1 cellular context compared by ENCODE assay signal in genomic region chr5:56358703-56359428, GRCh38.
A peak's percentile ranks its signal among the peaks of the same experiment; 100 is the strongest.
TF ChIP-seq lines count a peak whose summit lies in the region.

No MANE protein-coding gene starts in this region.

TF ChIP-seq in HepG2, 621 proteins besides CTCF, POLR2A, EP300 and RAD21 (continued from another document and continues in another):
- TF ChIP-seq ZNF362 (CRISPR knock-in tag; IDR thresholded peaks at IDR 0.05; ENCODE audit: borderline replicate concordance) (peak; percentile 81), ARNT2 (CRISPR knock-in tag; IDR thresholded peaks at IDR 0.05; ENCODE audit: low read depth) (no peak), ZNF207 (IDR thresholded peaks at IDR 0.05; ENCODE audit: borderline replicate concordance) (no peak), STAT5B (CRISPR knock-in tag; IDR thresholded peaks at IDR 0.05) (no peak), ZNF605 (CRISPR knock-in tag; IDR thresholded peaks at IDR 0.05) (no peak; the same call in 1 of the 2 replicates), HNF1B (CRISPR knock-in tag; IDR thresholded peaks at IDR 0.05) (peak; percentile 66; the same call in 1 of the 2 replicates), MAFK (conservative IDR thresholded peaks at IDR 0.05 in 1 of 2, IDR thresholded peaks at IDR 0.05 in 1 of 2; ENCODE audit: low read length in 2 of 2) (peak; percentile 77 to 86), ZNF335 (CRISPR knock-in tag; IDR thresholded peaks at IDR 0.05) (peak; percentile 53; the same call in 1 of the 2 replicates), GZF1 (CRISPR knock-in tag; IDR thresholded peaks at IDR 0.05) (0 out of 2 replicates have a peak, but pooled peaks have one; percentile 25), ZKSCAN1 (IDR thresholded peaks at IDR 0.05; ENCODE audit: low read length) (no peak), REL (CRISPR knock-in tag; conservative IDR thresholded peaks at IDR 0.05) (0 out of 2 replicates have a peak, but pooled peaks have one; percentile 40), HNRNPUL1 (IDR thresholded peaks at IDR 0.05; ENCODE audit: low read depth, low read length) (no peak), PITX1 (CRISPR knock-in tag; IDR thresholded peaks at IDR 0.05) (peak; percentile 75), ZMAT3 (CRISPR knock-in tag; conservative IDR thresholded peaks at IDR 0.05) (no peak), IRF1 (CRISPR knock-in tag; IDR thresholded peaks at IDR 0.05; ENCODE audit: low read depth) (peak; percentile 67; the same call in 1 of the 2 replicates), CCAR2 (optimal IDR thresholded peaks at IDR 0.05; ENCODE audit: low read depth, low read length) (no peak), ERF (CRISPR knock-in tag; IDR thresholded peaks at IDR 0.05) (peak; percentile 56; the same call in 1 of the 2 replicates), ZNF251 (CRISPR knock-in tag; IDR thresholded peaks at IDR 0.05) (no peak), SMYD3 (CRISPR knock-in tag; IDR thresholded peaks at IDR 0.05) (peak; percentile 60; the same call in 1 of the 2 replicates), ZNF775 (CRISPR knock-in tag; IDR thresholded peaks at IDR 0.05; ENCODE audit: borderline replicate concordance) (no peak), ZNF790 (CRISPR knock-in tag; IDR thresholded peaks at IDR 0.05; ENCODE audit: borderline replicate concordance) (no peak), ZNF547 (CRISPR knock-in tag; IDR thresholded peaks at IDR 0.05) (peak; percentile 44; the same call in 1 of the 2 replicates), ZNF850 (CRISPR knock-in tag; conservative IDR thresholded peaks at IDR 0.05) (no peak), ZMYM2 (CRISPR knock-in tag; IDR thresholded peaks at IDR 0.05) (peak; percentile 70; the same call in 1 of the 2 replicates), DMAP1 (CRISPR knock-in tag; IDR thresholded peaks at IDR 0.05) (peak; percentile 42; the same call in 1 of the 2 replicates), ZNF33B (CRISPR knock-in tag; IDR thresholded peaks at IDR 0.05) (no peak), ASH2L (IDR thresholded peaks at IDR 0.05; ENCODE audit: insufficient read length, low read depth, low read length) (peak; percentile 99), NKX3-1 (CRISPR knock-in tag; IDR thresholded peaks at IDR 0.05) (0 out of 2 replicates have a peak, but pooled peaks have one; percentile 24), GATA4 (IDR thresholded peaks at IDR 0.05; ENCODE audit: borderline replicate concordance, low read depth) (peak; percentile 54; the same call in 1 of the 2 replicates), POLR2AphosphoS2 (IDR thresholded peaks at IDR 0.05; ENCODE audit: low read depth, low read length) (no peak), ADNP (CRISPR knock-in tag; IDR thresholded peaks at IDR 0.05) (no peak), MIXL1 (CRISPR knock-in tag; IDR thresholded peaks at IDR 0.05) (peak; percentile 86), NR2F1 (CRISPR knock-in tag; IDR thresholded peaks at IDR 0.05) (peak; percentile 5 to 44; a peak in 3 of 4 replicates), PHB2 (IDR thresholded peaks at IDR 0.05; ENCODE audit: partially characterized antibody) (no peak), FOXJ3 (CRISPR knock-in tag; IDR thresholded peaks at IDR 0.05; ENCODE audit: borderline replicate concordance) (peak; percentile 88; the same call in 1 of the 2 replicates), AKAP8 (CRISPR knock-in tag; IDR thresholded peaks at IDR 0.05) (no peak), CAMTA2 (CRISPR knock-in tag; IDR thresholded peaks at IDR 0.05; ENCODE audit: borderline replicate concordance) (no peak), NR3C1 (CRISPR knock-in tag; IDR thresholded peaks at IDR 0.05) (no peak), ARID2 (CRISPR knock-in tag; IDR thresholded peaks at IDR 0.05; ENCODE audit: borderline replicate concordance) (no peak), SOX5 (CRISPR knock-in tag; IDR thresholded peaks at IDR 0.05; ENCODE audit: borderline replicate concordance) (peak; percentile 91; the same call in 1 of the 2 replicates), ZNF253 (CRISPR knock-in tag; IDR thresholded peaks at IDR 0.05; ENCODE audit: borderline replicate concordance) (no peak), GATAD2A (CRISPR knock-in tag; IDR thresholded peaks at IDR 0.05) (peak; percentile 87), ZNF180 (CRISPR knock-in tag; IDR thresholded peaks at IDR 0.05; ENCODE audit: borderline replicate concordance, low read depth) (no peak), RFX3 (CRISPR knock-in tag; IDR thresholded peaks at IDR 0.05) (no peak), BORCS8-MEF2B (CRISPR knock-in tag; IDR thresholded peaks at IDR 0.05) (peak; percentile 65), ZNF34 (CRISPR knock-in tag; IDR thresholded peaks at IDR 0.05; ENCODE audit: borderline replicate concordance) (no peak), JUN (CRISPR knock-in tag; IDR thresholded peaks at IDR 0.05) (peak; percentile 88), GTF3A (CRISPR knock-in tag; conservative IDR thresholded peaks at IDR 0.05) (no peak), ZZZ3 (CRISPR knock-in tag; IDR thresholded peaks at IDR 0.05; ENCODE audit: borderline replicate concordance) (no peak), TGIF2 (CRISPR knock-in tag; IDR thresholded peaks at IDR 0.05) (0 out of 2 replicates have a peak, but pooled peaks have one; percentile 31), ZBTB42 (CRISPR knock-in tag; IDR thresholded peaks at IDR 0.05) (no peak)
- TF ChIP-seq, protein P1, sequence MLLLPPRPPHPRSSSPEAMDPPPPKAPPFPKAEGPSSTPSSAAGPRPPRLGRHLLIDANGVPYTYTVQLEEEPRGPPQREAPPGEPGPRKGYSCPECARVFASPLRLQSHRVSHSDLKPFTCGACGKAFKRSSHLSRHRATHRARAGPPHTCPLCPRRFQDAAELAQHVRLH (CRISPR knock-in tag; IDR thresholded peaks at IDR 0.05; ENCODE audit: borderline replicate concordance, low read depth), result peak; percentile 68; the same call in 1 of the 2 replicates
- TF ChIP-seq, protein P2, sequence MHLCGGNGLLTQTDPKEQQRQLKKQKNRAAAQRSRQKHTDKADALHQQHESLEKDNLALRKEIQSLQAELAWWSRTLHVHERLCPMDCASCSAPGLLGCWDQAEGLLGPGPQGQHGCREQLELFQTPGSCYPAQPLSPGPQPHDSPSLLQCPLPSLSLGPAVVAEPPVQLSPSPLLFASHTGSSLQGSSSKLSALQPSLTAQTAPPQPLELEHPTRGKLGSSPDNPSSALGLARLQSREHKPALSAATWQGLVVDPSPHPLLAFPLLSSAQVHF (CRISPR knock-in tag; IDR thresholded peaks at IDR 0.05), result no peak; the same call in 1 of the 2 replicates
- TF ChIP-seq, protein P3, sequence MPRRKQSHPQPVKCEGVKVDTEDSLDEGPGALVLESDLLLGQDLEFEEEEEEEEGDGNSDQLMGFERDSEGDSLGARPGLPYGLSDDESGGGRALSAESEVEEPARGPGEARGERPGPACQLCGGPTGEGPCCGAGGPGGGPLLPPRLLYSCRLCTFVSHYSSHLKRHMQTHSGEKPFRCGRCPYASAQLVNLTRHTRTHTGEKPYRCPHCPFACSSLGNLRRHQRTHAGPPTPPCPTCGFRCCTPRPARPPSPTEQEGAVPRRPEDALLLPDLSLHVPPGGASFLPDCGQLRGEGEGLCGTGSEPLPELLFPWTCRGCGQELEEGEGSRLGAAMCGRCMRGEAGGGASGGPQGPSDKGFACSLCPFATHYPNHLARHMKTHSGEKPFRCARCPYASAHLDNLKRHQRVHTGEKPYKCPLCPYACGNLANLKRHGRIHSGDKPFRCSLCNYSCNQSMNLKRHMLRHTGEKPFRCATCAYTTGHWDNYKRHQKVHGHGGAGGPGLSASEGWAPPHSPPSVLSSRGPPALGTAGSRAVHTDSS (CRISPR knock-in tag; conservative IDR thresholded peaks at IDR 0.05), result no peak
- TF ChIP-seq, protein P4, sequence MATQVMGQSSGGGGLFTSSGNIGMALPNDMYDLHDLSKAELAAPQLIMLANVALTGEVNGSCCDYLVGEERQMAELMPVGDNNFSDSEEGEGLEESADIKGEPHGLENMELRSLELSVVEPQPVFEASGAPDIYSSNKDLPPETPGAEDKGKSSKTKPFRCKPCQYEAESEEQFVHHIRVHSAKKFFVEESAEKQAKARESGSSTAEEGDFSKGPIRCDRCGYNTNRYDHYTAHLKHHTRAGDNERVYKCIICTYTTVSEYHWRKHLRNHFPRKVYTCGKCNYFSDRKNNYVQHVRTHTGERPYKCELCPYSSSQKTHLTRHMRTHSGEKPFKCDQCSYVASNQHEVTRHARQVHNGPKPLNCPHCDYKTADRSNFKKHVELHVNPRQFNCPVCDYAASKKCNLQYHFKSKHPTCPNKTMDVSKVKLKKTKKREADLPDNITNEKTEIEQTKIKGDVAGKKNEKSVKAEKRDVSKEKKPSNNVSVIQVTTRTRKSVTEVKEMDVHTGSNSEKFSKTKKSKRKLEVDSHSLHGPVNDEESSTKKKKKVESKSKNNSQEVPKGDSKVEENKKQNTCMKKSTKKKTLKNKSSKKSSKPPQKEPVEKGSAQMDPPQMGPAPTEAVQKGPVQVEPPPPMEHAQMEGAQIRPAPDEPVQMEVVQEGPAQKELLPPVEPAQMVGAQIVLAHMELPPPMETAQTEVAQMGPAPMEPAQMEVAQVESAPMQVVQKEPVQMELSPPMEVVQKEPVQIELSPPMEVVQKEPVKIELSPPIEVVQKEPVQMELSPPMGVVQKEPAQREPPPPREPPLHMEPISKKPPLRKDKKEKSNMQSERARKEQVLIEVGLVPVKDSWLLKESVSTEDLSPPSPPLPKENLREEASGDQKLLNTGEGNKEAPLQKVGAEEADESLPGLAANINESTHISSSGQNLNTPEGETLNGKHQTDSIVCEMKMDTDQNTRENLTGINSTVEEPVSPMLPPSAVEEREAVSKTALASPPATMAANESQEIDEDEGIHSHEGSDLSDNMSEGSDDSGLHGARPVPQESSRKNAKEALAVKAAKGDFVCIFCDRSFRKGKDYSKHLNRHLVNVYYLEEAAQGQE (IDR thresholded peaks at IDR 0.05; ENCODE audit: borderline replicate concordance in 1 of 2, low read depth in 1 of 2, low read length in 2 of 2), result peak in 1 of 2 experiments; percentile 9; a peak in 1 of 4 replicates
- TF ChIP-seq, protein P5, sequence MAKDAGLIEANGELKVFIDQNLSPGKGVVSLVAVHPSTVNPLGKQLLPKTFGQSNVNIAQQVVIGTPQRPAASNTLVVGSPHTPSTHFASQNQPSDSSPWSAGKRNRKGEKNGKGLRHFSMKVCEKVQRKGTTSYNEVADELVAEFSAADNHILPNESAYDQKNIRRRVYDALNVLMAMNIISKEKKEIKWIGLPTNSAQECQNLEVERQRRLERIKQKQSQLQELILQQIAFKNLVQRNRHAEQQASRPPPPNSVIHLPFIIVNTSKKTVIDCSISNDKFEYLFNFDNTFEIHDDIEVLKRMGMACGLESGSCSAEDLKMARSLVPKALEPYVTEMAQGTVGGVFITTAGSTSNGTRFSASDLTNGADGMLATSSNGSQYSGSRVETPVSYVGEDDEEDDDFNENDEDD (CRISPR knock-in tag; IDR thresholded peaks at IDR 0.05; ENCODE audit: borderline replicate concordance), result no peak; the same call in 1 of the 2 replicates
- TF ChIP-seq, protein P6, sequence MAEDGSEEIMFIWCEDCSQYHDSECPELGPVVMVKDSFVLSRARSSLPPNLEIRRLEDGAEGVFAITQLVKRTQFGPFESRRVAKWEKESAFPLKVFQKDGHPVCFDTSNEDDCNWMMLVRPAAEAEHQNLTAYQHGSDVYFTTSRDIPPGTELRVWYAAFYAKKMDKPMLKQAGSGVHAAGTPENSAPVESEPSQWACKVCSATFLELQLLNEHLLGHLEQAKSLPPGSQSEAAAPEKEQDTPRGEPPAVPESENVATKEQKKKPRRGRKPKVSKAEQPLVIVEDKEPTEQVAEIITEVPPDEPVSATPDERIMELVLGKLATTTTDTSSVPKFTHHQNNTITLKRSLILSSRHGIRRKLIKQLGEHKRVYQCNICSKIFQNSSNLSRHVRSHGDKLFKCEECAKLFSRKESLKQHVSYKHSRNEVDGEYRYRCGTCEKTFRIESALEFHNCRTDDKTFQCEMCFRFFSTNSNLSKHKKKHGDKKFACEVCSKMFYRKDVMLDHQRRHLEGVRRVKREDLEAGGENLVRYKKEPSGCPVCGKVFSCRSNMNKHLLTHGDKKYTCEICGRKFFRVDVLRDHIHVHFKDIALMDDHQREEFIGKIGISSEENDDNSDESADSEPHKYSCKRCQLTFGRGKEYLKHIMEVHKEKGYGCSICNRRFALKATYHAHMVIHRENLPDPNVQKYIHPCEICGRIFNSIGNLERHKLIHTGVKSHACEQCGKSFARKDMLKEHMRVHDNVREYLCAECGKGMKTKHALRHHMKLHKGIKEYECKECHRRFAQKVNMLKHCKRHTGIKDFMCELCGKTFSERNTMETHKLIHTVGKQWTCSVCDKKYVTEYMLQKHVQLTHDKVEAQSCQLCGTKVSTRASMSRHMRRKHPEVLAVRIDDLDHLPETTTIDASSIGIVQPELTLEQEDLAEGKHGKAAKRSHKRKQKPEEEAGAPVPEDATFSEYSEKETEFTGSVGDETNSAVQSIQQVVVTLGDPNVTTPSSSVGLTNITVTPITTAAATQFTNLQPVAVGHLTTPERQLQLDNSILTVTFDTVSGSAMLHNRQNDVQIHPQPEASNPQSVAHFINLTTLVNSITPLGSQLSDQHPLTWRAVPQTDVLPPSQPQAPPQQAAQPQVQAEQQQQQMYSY (CRISPR knock-in tag; IDR thresholded peaks at IDR 0.05), result no peak
